9 cellular contexts compared by ENCODE assay signal in genomic region chr1:186188004-186188539, GRCh38.
DNase-seq lines count a peak whose midpoint lies in the region; ATAC-seq, FAIRE-seq and TF ChIP-seq lines count a peak whose summit lies in the region.
"Had no signal": no experiment of that assay in that cellular context is flagged by ENCODE, and none has a peak within 500 bp of the region (broad histone marks: within the 10 kb centered on the region; RNA-seq: fewer than 3 reads in every experiment).

No MANE protein-coding gene starts in this region.

- H4K5ac ChIP-seq in IMR-90 (ENCODE audit: low read depth, low read length) = peak overlapping the region; percentile 47; the same call in 1 of the 2 replicates

- ATAC-seq in A549 (peak; percentile 96 to 97), GM19467 (IDR thresholded peaks at IDR 0.05; ENCODE audit: unreplicated experiment) (peak; percentile 24), IMR-90 (ENCODE audit: low read depth) (peak; percentile 73), HG03469 (IDR thresholded peaks at IDR 0.05; ENCODE audit: unreplicated experiment) (no peak)
- ATAC-seq: left lobe of liver had no signal

- peak overlapping the region; percentile 98 for H2BK20ac ChIP-seq in IMR-90 (ENCODE audit: low read depth, low read length)

- intact Hi-C loops in IMR-90 (cut with micrococcal nuclease) (no loop called here), esophagus squamous epithelium (cut with DNase I) (no loop called here)

- peak overlapping the region; percentile 71 to 91; a peak in 3 of 4 replicates for H4K8ac ChIP-seq in IMR-90 (ENCODE audit: low read depth in 2 of 2, low read length in 2 of 2)

- POLR2A ChIA-PET in A549 (lab: Yijun Ruan, JAX) = interaction anchor here (0.6 kb wide), 1 partner anchor 89 kb away, joined by 3 read pairs; no protein-coding TSS in a partner anchor
- POLR2A ChIA-PET in IMR-90 (lab: Charles Lee; ENCODE audit: unreplicated experiment) = no interaction called here

- peak overlapping the region; percentile 72 for H3K56ac ChIP-seq in IMR-90 (ENCODE audit: extremely low read depth, insufficient read depth, low read length)

- H3K4me3 ChIP-seq in A549 = no peak overlapping the region
- H3K4me3 ChIP-seq in IMR-90 (ENCODE audit: insufficient read depth, low read depth, low read length) = no peak overlapping the region
- H3K4me3 ChIP-seq in epithelial cell of proximal tubule (ENCODE audit: low read depth, low read length) = no peak overlapping the region
- H3K4me3 ChIP-seq in esophagus squamous epithelium = no peak overlapping the region

- H3K27me3 ChIP-seq in IMR-90 (ENCODE audit: control insufficient read depth, insufficient read depth, low read length) = no peaks in the 10 kb centered on the region
- no peaks in the 10 kb centered on the region for H3K27me3 ChIP-seq in esophagus squamous epithelium

- CTCF ChIA-PET in A549 (lab: Yijun Ruan, JAX) = interaction anchor here (1.1 to 2.0 kb wide), 2 partner anchors 24 to 32 kb away, joined by 6 read pairs; no protein-coding TSS in a partner anchor
- CTCF ChIA-PET in IMR-90 (lab: Yijun Ruan, JAX) = interaction anchor here (0.6 to 1.8 kb wide), 4 partner anchors 12 to 35 kb away, joined by 3 to 6 read pairs (median 4); no protein-coding TSS in a partner anchor

- FAIRE-seq in A549 (lab: Jason Lieb, UNC) = peak; percentile 86

- H3K18ac ChIP-seq in IMR-90 (ENCODE audit: low read depth, low read length) = peak overlapping the region; percentile 91; the same call in 1 of the 2 replicates

- H3K4me2 ChIP-seq in A549 (peak overlapping the region; percentile 57), IMR-90 (ENCODE audit: low read depth, low read length) (peak overlapping the region; percentile 82; the same call in 1 of the 2 replicates)

- in situ Hi-C loops in IMR-90 (cut with MboI; ENCODE audit: low sequenced_read_pairs) = no loop called here

- H2BK5ac ChIP-seq in IMR-90 (ENCODE audit: low read depth, low read length, poor library complexity, severe bottlenecking) = peak overlapping the region; percentile 97

- H3K23ac ChIP-seq in IMR-90 (ENCODE audit: low read depth, low read length) = peak overlapping the region; percentile 82

- no peaks in the 10 kb centered on the region for H3K9me3 ChIP-seq in A549
- H3K9me3 ChIP-seq in IMR-90 (ENCODE audit: control insufficient read depth, insufficient read depth, low read length) = no peaks in the 10 kb centered on the region
- H3K9me3 ChIP-seq in esophagus squamous epithelium = no peaks in the 10 kb centered on the region

- BruUV-seq in IMR-90 (replicated peaks; lab: Mats Ljungman, UMichigan) = no TSS peak

- H3K27ac ChIP-seq in A549 (peak overlapping the region; percentile 68 to 84), IMR-90 (ENCODE audit: insufficient read depth, low read length) (peak overlapping the region; percentile 78; the same call in 1 of the 2 replicates), esophagus squamous epithelium (peak overlapping the region in 1 of 4 donors; percentile 32)

- peak; percentile 40 to 73 for DNase-seq in A549 (ENCODE audit: low read depth in 1 of 2, low spot score in 1 of 2)
- peak; percentile 94 for DNase-seq in IMR-90
- peak; percentile 68 for DNase-seq in epithelial cell of proximal tubule (ENCODE audit: low read depth)
- DNase-seq in NCI-H446 treated with DMSO at 0.1 percent for 48 hours (lab: John Stamatoyannopoulos, UW) = no peak
- DNase-seq in esophagus squamous epithelium (lab: John Stamatoyannopoulos, UW) = no peak
- no peak for DNase-seq in NCI-H187 treated with DMSO at 0.1 percent for 48 hours (lab: John Stamatoyannopoulos, UW)

- peak overlapping the region; percentile 88; the same call in 2 of the 3 replicates for H2BK15ac ChIP-seq in IMR-90 (ENCODE audit: low read depth, low read length)

- H3K36me3 ChIP-seq in IMR-90 (ENCODE audit: control insufficient read depth, insufficient read depth, low read length) (no peaks in the 10 kb centered on the region), esophagus squamous epithelium (peaks cover 0 to 7% (median 0%) of the 10 kb centered on the region in 3 donors)

- peak overlapping the region; percentile 91 for H4K91ac ChIP-seq in IMR-90 (ENCODE audit: insufficient read depth, low read depth, low read length)

- H3K14ac ChIP-seq in IMR-90 (replicated peaks; ENCODE audit: low read depth, low read length) = peak overlapping the region; percentile 94

- peaks cover 36% of the 10 kb centered on the region for H3K4me1 ChIP-seq in A549
- H3K4me1 ChIP-seq in IMR-90 (ENCODE audit: control insufficient read depth, insufficient read depth, low read length) = peaks cover 20% of the 10 kb centered on the region
- H3K4me1 ChIP-seq in esophagus squamous epithelium = peaks cover 8 to 26% (median 11%) of the 10 kb centered on the region in 3 donors

- peak overlapping the region; percentile 96 for H2AK5ac ChIP-seq in IMR-90 (ENCODE audit: low read depth, low read length)

- no peak for TF ChIP-seq CTCF in A549 (IDR thresholded peaks at IDR 0.05)
- TF ChIP-seq CTCF in IMR-90 (conservative IDR thresholded peaks at IDR 0.05; ENCODE audit: low read depth, low read length) = no peak
- TF ChIP-seq CTCF in epithelial cell of proximal tubule (conservative IDR thresholded peaks at IDR 0.05; ENCODE audit: low read depth, low read length) = no peak
- TF ChIP-seq CTCF in esophagus squamous epithelium (IDR thresholded peaks at IDR 0.05) = no peak

- H2BK120ac ChIP-seq in IMR-90 (ENCODE audit: low read depth, low read length) = peak overlapping the region; percentile 98

- no peaks in the 10 kb centered on the region for H4K20me1 ChIP-seq in IMR-90 (ENCODE audit: insufficient read depth, low read length)

- peak overlapping the region; percentile 99 for H3K4ac ChIP-seq in IMR-90 (ENCODE audit: low read depth, low read length)

- WGBS in A549 (ENCODE audit: missing lambda C conversion rate) = 2% methylated on average over 3 of the region's 3 CpGs
- no CpG with 5 or more reads among the region's 3 CpGs for WGBS in IMR-90 (ENCODE audit: extremely low coverage in 2 of 2, insufficient read length in 1 of 2), 2 experiments
- WGBS in esophagus squamous epithelium, 2 donors = 22 to 41% methylated on average over 3 of the region's 3 CpGs

- no peak overlapping the region for H3K9ac ChIP-seq in IMR-90 (ENCODE audit: low read depth, low read length)

- no peak for TF ChIP-seq POLR2A in A549 (IDR thresholded peaks at IDR 0.05; ENCODE audit: low read length)
- TF ChIP-seq POLR2A in IMR-90 (IDR thresholded peaks at IDR 0.05; ENCODE audit: low read depth, low read length) = no peak
- TF ChIP-seq POLR2A in esophagus squamous epithelium (IDR thresholded peaks at IDR 0.05) = no peak

- TF ChIP-seq RAD21 in A549 (conservative IDR thresholded peaks at IDR 0.05 in 1 of 2, IDR thresholded peaks at IDR 0.05 in 1 of 2) (no peak), IMR-90 (IDR thresholded peaks at IDR 0.05; ENCODE audit: low read length) (no peak)

- peak in 1 of 2 experiments; percentile 59; a peak in 1 of 5 replicates for TF ChIP-seq EP300 in A549 (IDR thresholded peaks at IDR 0.05)

- peak overlapping the region; percentile 84 for H2AFZ ChIP-seq in IMR-90 (replicated peaks; ENCODE audit: low read length, poor library complexity)

- H3K79me1 ChIP-seq in IMR-90 (ENCODE audit: low read depth in 1 of 2, low read length in 2 of 2) = peaks cover 0 to 3% of the 10 kb centered on the region in 2 experiments; a peak in 1 of 4 replicates

- peaks cover 24% of the 10 kb centered on the region for H3K9me1 ChIP-seq in IMR-90 (ENCODE audit: insufficient read depth, low read length)

- dilution Hi-C loops in IMR-90 (cut with HindIII; ENCODE audit: low sequenced_read_pairs, unreplicated experiment) = no loop called here

- peak overlapping the region; percentile 62 for H2AK9ac ChIP-seq in IMR-90 (replicated peaks; ENCODE audit: low read depth, low read length, poor library complexity)

TF ChIP-seq in A549, 52 proteins besides CTCF, POLR2A, EP300 and RAD21 (continues in another document):
- TF ChIP-seq MAX (IDR thresholded peaks at IDR 0.05) = no peak; the same call in 1 of the 2 replicates
- peak; percentile 91 for TF ChIP-seq JUNB (IDR thresholded peaks at IDR 0.05)
- TF ChIP-seq JUN (IDR thresholded peaks at IDR 0.05) = peak; percentile 29 to 38; a peak in 1 of 5 replicates
- no peak for TF ChIP-seq MYC (IDR thresholded peaks at IDR 0.05; ENCODE audit: borderline replicate concordance, low read length)
- 0 out of 2 replicates have a peak, but pooled peaks have one; percentile 42 for TF ChIP-seq GATA3 (IDR thresholded peaks at IDR 0.05; ENCODE audit: borderline replicate concordance)
- no peak for TF ChIP-seq BHLHE40 (IDR thresholded peaks at IDR 0.05; ENCODE audit: low read depth, low read length)
- TF ChIP-seq ZC3H11A (IDR thresholded peaks at IDR 0.05) = no peak
- peak; percentile 89 for TF ChIP-seq FOSL2 (IDR thresholded peaks at IDR 0.05)
- peak; percentile 81 for TF ChIP-seq FOSL2 (CRISPR knock-in tag; IDR thresholded peaks at IDR 0.05)

TF ChIP-seq in IMR-90, 13 proteins besides CTCF, POLR2A, EP300 and RAD21:
- peak; percentile 55; the same call in 1 of the 2 replicates for TF ChIP-seq RFX5 (IDR thresholded peaks at IDR 0.05; ENCODE audit: low read depth, low read length)
- no peak for TF ChIP-seq MXI1 (IDR thresholded peaks at IDR 0.05; ENCODE audit: borderline replicate concordance, low read depth, low read length)
- peak; percentile 96 for TF ChIP-seq FOS (IDR thresholded peaks at IDR 0.05; ENCODE audit: low read depth, low read length)
- TF ChIP-seq CEBPB (IDR thresholded peaks at IDR 0.05; ENCODE audit: low read depth, low read length) = peak; percentile 74
- TF ChIP-seq BHLHE40 (IDR thresholded peaks at IDR 0.05; ENCODE audit: low read depth, low read length) = peak; percentile 42; the same call in 1 of the 2 replicates
- TF ChIP-seq USF2 (IDR thresholded peaks at IDR 0.05; ENCODE audit: low read depth, low read length) = no peak

Comparison
In these comparisons a context has a peak if more than half of its experiments do, and no peak if none do; other contexts are left out.
1. DNase-seq: peak in A549 (2 of 2), IMR-90 (single experiment) and epithelial cell of proximal tubule (single experiment); none in NCI-H446 treated with DMSO at 0.1 percent for 48 hours (single experiment), esophagus squamous epithelium (single experiment) and NCI-H187 treated with DMSO at 0.1 percent for 48 hours (single experiment).